ENCODE assay signal across 10 cellular contexts in genomic region chrX:78923198-78924015, GRCh38. TPM values are rescaled to one million over a fixed set of nuclear protein-coding genes. Genes with fewer than 3 reads are reported as not detected.
DNase-seq lines count a peak whose midpoint lies in the region; ATAC-seq, FAIRE-seq and TF ChIP-seq lines count a peak whose summit lies in the region.
"Had no signal": no experiment of that assay in that cellular context is flagged by ENCODE, and none has a peak within 500 bp of the region (broad histone marks: within the 10 kb centered on the region; RNA-seq: fewer than 3 reads in every experiment).

No MANE protein-coding gene starts in this region.

- no peaks in the 10 kb centered on the region for H3F3A ChIP-seq in GM23338 (replicated peaks; ENCODE audit: low read depth)

- no peaks in the 10 kb centered on the region for H4K20me1 ChIP-seq in GM23338 (replicated peaks; ENCODE audit: insufficient read depth)

- no peak overlapping the region for H3K4me3 ChIP-seq in GM23338

- intact Hi-C loops in activated CD4-positive, alpha-beta memory T cell treated with anti-CD3 and anti-CD28 coated beads for 36 hours (cut with micrococcal nuclease): loop anchor here (1.0 to 10.0 kb wide), 3 partner anchors 22 to 1389 kb away; partner anchors contain the start of gene P2RY10

- H3K4me2 ChIP-seq in GM23338: no peak overlapping the region

- TF ChIP-seq CTCF in GM23338 (conservative IDR thresholded peaks at IDR 0.05; ENCODE audit: low read depth in 2 of 2): no peak

- H3K36me3 Mint-ChIP-seq in activated CD4-positive, alpha-beta memory T cell treated with anti-CD3 and anti-CD28 coated beads for 36 hours: no peaks in the 10 kb centered on the region
- no peaks in the 10 kb centered on the region; the same call in 2 of the 3 replicates for H3K36me3 Mint-ChIP-seq in GM23338 (ENCODE audit: low read depth)

- CTCF ChIA-PET in activated CD4-positive, alpha-beta memory T cell treated with anti-CD3 and anti-CD28 coated beads for 36 hours (lab: Charles Lee): interaction anchor here (1.2 to 1.7 kb wide), 3 partner anchors 19 to 158 kb away, joined by 3 to 4 read pairs (median 3); no protein-coding TSS in a partner anchor

- no peaks in the 10 kb centered on the region for H3K36me3 ChIP-seq in GM23338 (ENCODE audit: insufficient read depth)

- H3K9me3 Mint-ChIP-seq in activated CD4-positive, alpha-beta memory T cell treated with anti-CD3 and anti-CD28 coated beads for 36 hours: peaks cover 3% of the 10 kb centered on the region
- peaks cover 4% of the 10 kb centered on the region for H3K9me3 Mint-ChIP-seq in GM23338

- peaks cover 13% of the 10 kb centered on the region for H3K4me1 Mint-ChIP-seq in activated CD4-positive, alpha-beta memory T cell treated with anti-CD3 and anti-CD28 coated beads for 36 hours (ENCODE audit: low read depth)
- no peaks in the 10 kb centered on the region for H3K4me1 Mint-ChIP-seq in GM23338

- peak overlapping the region; percentile 91 for H3K27ac Mint-ChIP-seq in activated CD4-positive, alpha-beta memory T cell treated with anti-CD3 and anti-CD28 coated beads for 36 hours
- no peak overlapping the region for H3K27ac Mint-ChIP-seq in GM23338

- no peak overlapping the region for H3K27ac ChIP-seq in GM23338 (ENCODE audit: low read depth)

- POLR2A ChIA-PET in activated CD4-positive, alpha-beta memory T cell treated with anti-CD3 and anti-CD28 coated beads for 36 hours (lab: Charles Lee): interaction anchor here (0.8 kb wide), 1 partner anchor 346 kb away, joined by 3 read pairs; no protein-coding TSS in a partner anchor

- no peaks in the 10 kb centered on the region for H3K79me2 ChIP-seq in GM23338 (replicated peaks; ENCODE audit: insufficient read depth)

- H3K27me3 Mint-ChIP-seq in activated CD4-positive, alpha-beta memory T cell treated with anti-CD3 and anti-CD28 coated beads for 36 hours: no peaks in the 10 kb centered on the region
- H3K27me3 Mint-ChIP-seq in GM23338 (ENCODE audit: insufficient read depth, low read depth, poor library complexity): peaks cover 1% of the 10 kb centered on the region

- no peak for DNase-seq in GM12892 (ENCODE audit: insufficient read length)
- no peak for DNase-seq in activated CD4-positive, alpha-beta memory T cell treated with anti-CD3 and anti-CD28 coated beads for 36 hours
- DNase-seq in GM23338 (ENCODE audit: low spot score): no peak
- no peak for DNase-seq in NCI-H1930 (lab: John Stamatoyannopoulos, UW)
- DNase-seq in ecto neural progenitor cell (ENCODE audit: low spot score): no peak
- DNase-seq in GOT3 (lab: John Stamatoyannopoulos, UW): no peak
- DNase-seq: activated CD4-positive, alpha-beta T cell treated with anti-CD3 and anti-CD28 coated beads for 48 hours; NCI-H69 had no signal

- peak overlapping the region; percentile 45 for H3K4me3 Mint-ChIP-seq in activated CD4-positive, alpha-beta memory T cell treated with anti-CD3 and anti-CD28 coated beads for 36 hours
- no peak overlapping the region for H3K4me3 Mint-ChIP-seq in GM23338

- TF ChIP-seq POLR2A in GM12892 (IDR thresholded peaks at IDR 0.05; ENCODE audit: low read depth, low read length): no peak

- FAIRE-seq in GM12892 (lab: Jason Lieb, UNC): peak; percentile 98

- no peaks in the 10 kb centered on the region for H3K9me2 ChIP-seq in GM23338 (ENCODE audit: insufficient read depth)

- no peaks in the 10 kb centered on the region for H3K4me1 ChIP-seq in GM23338 (ENCODE audit: insufficient read depth)

- no peak overlapping the region for H2AFZ ChIP-seq in GM23338

- H3K27me3 ChIP-seq in GM23338 (ENCODE audit: insufficient read depth): no peaks in the 10 kb centered on the region

- ATAC-seq in GM19397 (IDR thresholded peaks at IDR 0.05; ENCODE audit: unreplicated experiment) (peak; percentile 86), HG03039 (IDR thresholded peaks at IDR 0.05; ENCODE audit: unreplicated experiment) (peak; percentile 91), GM23338 (no peak)

TF ChIP-seq in GM23338, 12 proteins besides CTCF, POLR2A, EP300 and RAD21 (continues in another document):
- TF ChIP-seq ZNF114 (CRISPR knock-in tag; IDR thresholded peaks at IDR 0.05) (no peak), JUNB (IDR thresholded peaks at IDR 0.05; ENCODE audit: unreplicated experiment) (no peak), CREB1 (CRISPR knock-in tag; IDR thresholded peaks at IDR 0.05; ENCODE audit: low read depth) (no peak), ETS1 (IDR thresholded peaks at IDR 0.05) (no peak), STAT1 (IDR thresholded peaks at IDR 0.05; ENCODE audit: unreplicated experiment) (no peak), REST (IDR thresholded peaks at IDR 0.05; ENCODE audit: unreplicated experiment) (no peak)

RNA-seq across cellular contexts. Expression of gene P2RY10, which starts 21.8 kb away (rescaled TPM):
- 62.8 TPM for polyA plus RNA-seq in GM12892 (2012; ENCODE audit: missing spikeins)
- 10 to 100 TPM; 38.8 to 39.3 TPM for total RNA-seq in activated CD4-positive, alpha-beta memory T cell treated with anti-CD3 and anti-CD28 coated beads for 36 hours
- not detected in 2 replicates for total RNA-seq in GM23338 (2014; rRNA removed; shearing (Covaris generic))
- polyA plus RNA-seq in GM23338 (2016; fragmentation: Nextera tagmentation; extraction: Ambion mirVana): not detected in 2 replicates

Comparison
In these comparisons a context has a peak if more than half of its experiments do, and no peak if none do; other contexts are left out.
1. RNA of gene P2RY10, which starts 21.8 kb away (total RNA-seq): 38.8 to 39.3 TPM in activated CD4-positive, alpha-beta memory T cell treated with anti-CD3 and anti-CD28 coated beads for 36 hours; not detected in GM23338; every median in the first group is over 10 times any median in the second.